ENCODE assay signal across 1 cellular context in genomic region chr22:39041908-39042307, GRCh38.
TF ChIP-seq lines count a peak whose summit lies in the region.

No MANE protein-coding gene starts in this region.

TF ChIP-seq in GM23338, 12 proteins besides CTCF, POLR2A, EP300 and RAD21 (continued from another document):
- TF ChIP-seq ETS1 (IDR thresholded peaks at IDR 0.05) (no peak), STAT1 (IDR thresholded peaks at IDR 0.05; ENCODE audit: unreplicated experiment) (no peak), NANOG (IDR thresholded peaks at IDR 0.05; ENCODE audit: borderline replicate concordance) (no peak)
TF ChIP-seq in GM23338: peak in this region for 0.
